36 cellular contexts compared by ENCODE assay signal in the genomic region with DNA sequence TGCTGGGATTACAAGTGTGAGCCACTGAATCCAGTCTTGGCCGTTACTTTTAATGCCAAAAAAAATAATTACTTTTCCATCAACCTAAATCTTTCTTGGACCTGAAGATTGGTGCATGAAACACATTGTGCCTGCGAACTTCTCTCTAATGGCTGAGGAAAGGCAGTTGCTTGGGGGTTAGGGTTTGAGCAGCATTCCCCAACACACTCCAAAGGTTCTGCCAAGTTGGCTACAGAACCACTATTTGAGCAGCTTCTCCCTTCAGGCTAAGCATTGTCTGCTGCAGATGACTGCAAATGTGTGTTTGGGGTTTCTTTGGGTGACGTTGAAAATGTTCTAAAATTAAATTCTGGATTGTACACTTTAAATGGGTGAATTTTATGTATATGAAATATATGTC. TPM values are rescaled to one million over a fixed set of nuclear protein-coding genes. Genes with fewer than 3 reads are reported as not detected.
"Had no signal": no experiment of that assay in that cellular context is flagged by ENCODE, and none has a peak within 500 bp of the region (broad histone marks: within the 10 kb centered on the region; RNA-seq: fewer than 3 reads in every experiment).

No MANE protein-coding gene starts in this region.

- H3K4me3 ChIP-seq: coronary artery, dorsolateral prefrontal cortex, esophagus squamous epithelium, gastrocnemius medialis, heart right ventricle, lower lobe of right lung, mucosa of descending colon had no signal

- H3K27me3 ChIP-seq: dorsolateral prefrontal cortex, gastrocnemius medialis had no signal

- ATAC-seq: effector memory CD8-positive, alpha-beta T cell; esophagus mucosa; gastrocnemius medialis; left colon; left lobe of liver; lower lobe of right lung; mucosa of descending colon; naive thymus-derived CD8-positive, alpha-beta T cell had no signal

- H3K27ac ChIP-seq: coronary artery, dorsolateral prefrontal cortex, epithelial cell of prostate, esophagus squamous epithelium, gastrocnemius medialis, heart right ventricle, lower lobe of right lung had no signal

- H3K4me3 Mint-ChIP-seq: effector memory CD8-positive, alpha-beta T cell; endodermal cell; mesothelial cell of epicardium; naive B cell; naive thymus-derived CD8-positive, alpha-beta T cell had no signal

- H3K36me3 ChIP-seq: esophagus squamous epithelium, gastrocnemius medialis, heart right ventricle, lower lobe of right lung had no signal

- DNase-seq: dermis blood vessel endothelial cell; dorsolateral prefrontal cortex; effector CD8-positive, alpha-beta T cell; effector memory CD8-positive, alpha-beta T cell; endodermal cell; erythroblast; esophagus squamous epithelium; foreskin fibroblast; foreskin melanocyte; gastrocnemius medialis; glutamatergic neuron; head of caudate nucleus; heart right ventricle; hippocampal formation; islet precursor cell; kidney glomerular epithelial cell; left colon; left ventricle myocardium superior; lower lobe of right lung; mesenchymal stem cell; mucosa of descending colon; naive B cell; naive thymus-derived CD8-positive, alpha-beta T cell had no signal

- FAIRE-seq: colon, endometrium, kidney had no signal

- H3K36me3 Mint-ChIP-seq: mesothelial cell of epicardium had no signal

- H3K4me1 ChIP-seq: lower lobe of right lung had no signal

- H3K4me1 Mint-ChIP-seq: naive B cell; naive thymus-derived CD8-positive, alpha-beta T cell had no signal

- H3K9me3 ChIP-seq: gastrocnemius medialis had no signal

- H3K27ac Mint-ChIP-seq: effector memory CD8-positive, alpha-beta T cell; mesothelial cell of epicardium; naive B cell; naive thymus-derived CD8-positive, alpha-beta T cell had no signal

RNA-seq across cellular contexts. Expression of a gene that starts 6.3 kb away (rescaled TPM):
- total RNA-seq: dermis blood vessel endothelial cell; glomerular endothelial cell; left colon; lower lobe of right lung; mesothelial cell of epicardium; myocyte; naive thymus-derived CD8-positive, alpha-beta T cell had no signal
- polyA plus RNA-seq: naive thymus-derived CD8-positive, alpha-beta T cell had no signal

RNA-seq across cellular contexts. Expression of a gene that starts 36.0 kb away (rescaled TPM):
- total RNA-seq: dermis blood vessel endothelial cell; endodermal cell; esophagus mucosa; gastrocnemius medialis; glomerular endothelial cell; left colon; left ventricle myocardium superior; lower leg skin; lung microvascular endothelial cell; mesenteric fat pad; mesothelial cell of epicardium; myocyte; naive thymus-derived CD8-positive, alpha-beta T cell had no signal
- polyA plus RNA-seq: naive thymus-derived CD8-positive, alpha-beta T cell had no signal
